In genomic region chr17:82299452-82299851, GRCh38 we compare ENCODE assay signal across 14 cellular contexts. TPM values are rescaled to one million over a fixed set of nuclear protein-coding genes. Genes with fewer than 3 reads are reported as not detected.
DNase-seq lines count a peak whose midpoint lies in the region; ATAC-seq, FAIRE-seq and TF ChIP-seq lines count a peak whose summit lies in the region.
"Had no signal": no experiment of that assay in that cellular context is flagged by ENCODE, and none has a peak within 500 bp of the region (broad histone marks: within the 10 kb centered on the region; RNA-seq: fewer than 3 reads in every experiment).

No MANE protein-coding gene starts in this region.

- H3K36me3 ChIP-seq in endothelial cell of umbilical vein (ENCODE audit: control insufficient read depth in 2 of 2, extremely low read depth in 1 of 2, insufficient read depth in 2 of 2, low read length in 2 of 2) = no peaks in the 10 kb centered on the region
- H3K36me3 ChIP-seq: lower lobe of right lung had no signal

- no peak overlapping the region for H3K9ac ChIP-seq in endothelial cell of umbilical vein (replicated peaks; ENCODE audit: extremely low read depth, insufficient read depth, low read length)

- no peaks in the 10 kb centered on the region for H3K9me3 ChIP-seq in endothelial cell of umbilical vein (replicated peaks; ENCODE audit: control insufficient read depth, insufficient read depth, low read length)
- H3K9me3 ChIP-seq: lower lobe of right lung had no signal

- H4K20me1 ChIP-seq in endothelial cell of umbilical vein (replicated peaks; ENCODE audit: control insufficient read depth, extremely low read depth, insufficient read depth, low read length) = no peaks in the 10 kb centered on the region

- H3K27ac ChIP-seq in endothelial cell of umbilical vein (ENCODE audit: insufficient read depth, low read depth, low read length) = no peak overlapping the region

- no peak for TF ChIP-seq POLR2A in endothelial cell of umbilical vein (IDR thresholded peaks at IDR 0.05; ENCODE audit: low read depth, low read length)

- POLR2A ChIA-PET in WTC11 (lab: Charles Lee) (no interaction called here), endothelial cell of umbilical vein (lab: Charles Lee) (no interaction called here)

- peaks cover 4% of the 10 kb centered on the region; the same call in 1 of the 2 replicates for H3K27me3 Mint-ChIP-seq in WTC11 (ENCODE audit: low read depth)

- ATAC-seq in WTC11 (peak; percentile 65), HG03469 (IDR thresholded peaks at IDR 0.05; ENCODE audit: unreplicated experiment) (no peak), GM18870 (IDR thresholded peaks at IDR 0.05; ENCODE audit: unreplicated experiment) (no peak)
- ATAC-seq in stimulated activated effector memory CD8-positive, alpha-beta T cell treated with anti-CD3 and anti-CD28 coated beads, Interleukin-12 subunit alpha, Interleukin-12 subunit beta, amount 100 ng/mL, for 72 hours = no peak
- ATAC-seq: lower lobe of right lung had no signal

- H3K4me2 ChIP-seq in endothelial cell of umbilical vein (ENCODE audit: insufficient read depth, low read length) = no peak overlapping the region

- BruUV-seq in endothelial cell of umbilical vein (replicated peaks; lab: Mats Ljungman, UMichigan) = no TSS peak

- peaks cover 31% of the 10 kb centered on the region for H3K4me1 ChIP-seq in endothelial cell of umbilical vein (ENCODE audit: control insufficient read depth, extremely low read depth, insufficient read depth, low read length)

- no peak overlapping the region for H2AFZ ChIP-seq in endothelial cell of umbilical vein (ENCODE audit: low read depth, low read length)

- H3K4me3 Mint-ChIP-seq in WTC11 = no peak overlapping the region
- peak overlapping the region; percentile 93 for H3K4me3 Mint-ChIP-seq in stimulated activated effector memory CD8-positive, alpha-beta T cell treated with anti-CD3 and anti-CD28 coated beads, Interleukin-12 subunit alpha, Interleukin-12 subunit beta, amount 100 ng/mL, for 72 hours

- CTCF ChIA-PET in WTC11 (lab: Charles Lee) (interaction anchor here (1.0 to 2.4 kb wide), 4 partner anchors 21 to 63 kb away, joined by 5 to 7 read pairs (median 6); partner anchors contain the start of gene SECTM1), endothelial cell of umbilical vein (lab: Charles Lee) (interaction anchor here (1.3 to 4.4 kb wide), 5 partner anchors 13 to 269 kb away, joined by 4 to 26 read pairs (median 10); partner anchors contain the start of gene SECTM1)

- peaks cover 9% of the 10 kb centered on the region for H3K4me1 Mint-ChIP-seq in WTC11
- peaks cover 88% of the 10 kb centered on the region for H3K4me1 Mint-ChIP-seq in stimulated activated effector memory CD8-positive, alpha-beta T cell treated with anti-CD3 and anti-CD28 coated beads, Interleukin-12 subunit alpha, Interleukin-12 subunit beta, amount 100 ng/mL, for 72 hours

- TF ChIP-seq CTCF in WTC11 (IDR thresholded peaks at IDR 0.05) = no peak
- TF ChIP-seq CTCF in endothelial cell of umbilical vein (IDR thresholded peaks at IDR 0.05; ENCODE audit: extremely low read depth in 1 of 2, insufficient read depth in 1 of 2, low read depth in 1 of 2, low read length in 2 of 2) = no peak

- dilution Hi-C loops in endothelial cell of umbilical vein (cut with MboI; ENCODE audit: extremely low pct_ligation_motif_present, low sequenced_read_pairs) = no loop called here

- H3K36me3 Mint-ChIP-seq in WTC11 = no peaks in the 10 kb centered on the region
- peaks cover 27% of the 10 kb centered on the region for H3K36me3 Mint-ChIP-seq in stimulated activated effector memory CD8-positive, alpha-beta T cell treated with anti-CD3 and anti-CD28 coated beads, Interleukin-12 subunit alpha, Interleukin-12 subunit beta, amount 100 ng/mL, for 72 hours

- H3K27me3 ChIP-seq in endothelial cell of umbilical vein (ENCODE audit: control insufficient read depth in 2 of 2, insufficient read depth in 2 of 2, low read length in 2 of 2) = no peaks in the 10 kb centered on the region

- H3K79me2 ChIP-seq in endothelial cell of umbilical vein (ENCODE audit: control insufficient read depth, insufficient read depth, low read length) = no peaks in the 10 kb centered on the region

- no peaks in the 10 kb centered on the region for H3K9me1 ChIP-seq in endothelial cell of umbilical vein (replicated peaks; ENCODE audit: control insufficient read depth, extremely low read depth, insufficient read depth, low read length)

- H3K9me3 Mint-ChIP-seq in WTC11 = no peaks in the 10 kb centered on the region
- no peaks in the 10 kb centered on the region for H3K9me3 Mint-ChIP-seq in stimulated activated effector memory CD8-positive, alpha-beta T cell treated with anti-CD3 and anti-CD28 coated beads, Interleukin-12 subunit alpha, Interleukin-12 subunit beta, amount 100 ng/mL, for 72 hours

- intact Hi-C loops in endothelial cell of umbilical vein (cut with micrococcal nuclease) = loop anchor here (2.0 to 5.0 kb wide), 3 partner anchors 38 to 118 kb away; partner anchors contain the start of genes HEXD and OGFOD3

- DNase-seq in activated CD4-positive, alpha-beta T cell treated with anti-CD3 and anti-CD28 coated beads for 4 hours = peak; percentile 39 to 40
- DNase-seq in activated CD4-positive, alpha-beta T cell treated with anti-CD3 and anti-CD28 coated beads for 1 hour = no peak
- DNase-seq in WTC11 (ENCODE audit: low spot score) = no peak
- no peak for DNase-seq in endothelial cell of umbilical vein (ENCODE audit: low read depth, low spot score)
- DNase-seq in stimulated activated effector memory CD8-positive, alpha-beta T cell treated with anti-CD3 and anti-CD28 coated beads, Interleukin-12 subunit alpha, Interleukin-12 subunit beta, amount 100 ng/mL, for 72 hours (ENCODE audit: low spot score in 2 of 2) = no peak
- DNase-seq in NCI-H1092 (lab: John Stamatoyannopoulos, UW) = no peak
- DNase-seq: ACHN, activated gamma-delta T cell, lower lobe of right lung, NCI-H2107, T-helper 9 cell had no signal

- H3K4me3 ChIP-seq in endothelial cell of umbilical vein (replicated peaks in 1 of 3; ENCODE audit: insufficient read depth in 1 of 3, low read depth in 1 of 3, low read length in 3 of 3) = no peak overlapping the region
- H3K4me3 ChIP-seq: coronary artery, lower lobe of right lung had no signal

- FAIRE-seq in endothelial cell of umbilical vein (lab: Jason Lieb, UNC) = peak; percentile 38

- H3K27ac Mint-ChIP-seq in WTC11 = no peak overlapping the region
- peak overlapping the region; percentile 100 for H3K27ac Mint-ChIP-seq in stimulated activated effector memory CD8-positive, alpha-beta T cell treated with anti-CD3 and anti-CD28 coated beads, Interleukin-12 subunit alpha, Interleukin-12 subunit beta, amount 100 ng/mL, for 72 hours

TF ChIP-seq in WTC11, 78 proteins besides CTCF, POLR2A, EP300 and RAD21:
- TF ChIP-seq ZNF138 (CRISPR knock-in tag; conservative IDR thresholded peaks at IDR 0.05) = no peak

TF ChIP-seq in endothelial cell of umbilical vein, 7 proteins besides CTCF, POLR2A, EP300 and RAD21 (continues in another document):
- no peak for TF ChIP-seq MYC (IDR thresholded peaks at IDR 0.05; ENCODE audit: low read depth, low read length)
- no peak for TF ChIP-seq MAX (IDR thresholded peaks at IDR 0.05; ENCODE audit: insufficient read depth, insufficient read length)

RNA-seq across cellular contexts. Expression of gene CD7, which starts 18.0 kb away (rescaled TPM):
- total RNA-seq in WTC11 (2021) (0.74 to 1.3 TPM (median 0.92 TPM) in 3 replicates), endothelial cell of umbilical vein (not detected in 2 replicates)
- not detected in 2 replicates for polyA plus RNA-seq in endothelial cell of umbilical vein
- not detected in 2 replicates for polyA plus RNA-seq in endothelial cell of umbilical vein (2011; cell fraction: cytosol; rRNA removed)
- not detected in 2 replicates for polyA plus RNA-seq in endothelial cell of umbilical vein (2011; cell fraction: nucleus; rRNA removed)
- not detected in 2 replicates for polyA plus RNA-seq in endothelial cell of umbilical vein (2012)
- polyA minus RNA-seq in endothelial cell of umbilical vein = not detected in 2 replicates
- polyA minus RNA-seq in endothelial cell of umbilical vein (2011; cell fraction: cytosol; rRNA and poly(A)+ RNA removed) = not detected
- not detected in 2 replicates for polyA minus RNA-seq in endothelial cell of umbilical vein (2011; cell fraction: nucleus; rRNA and poly(A)+ RNA removed)

RNA-seq across cellular contexts. Expression of gene CSNK1D, which starts 26.0 kb away (rescaled TPM):
- 101 to 111 TPM (median 107 TPM) in 3 replicates for total RNA-seq in WTC11 (2021)
- total RNA-seq in endothelial cell of umbilical vein = 143 and 155 TPM in 2 replicates
- 123 and 127 TPM in 2 replicates for polyA plus RNA-seq in endothelial cell of umbilical vein
- polyA plus RNA-seq in endothelial cell of umbilical vein (2011; cell fraction: cytosol; rRNA removed) = 137 and 147 TPM in 2 replicates
- 510 and 541 TPM in 2 replicates for polyA plus RNA-seq in endothelial cell of umbilical vein (2011; cell fraction: nucleus; rRNA removed)
- polyA plus RNA-seq in endothelial cell of umbilical vein (2012) = 147 and 161 TPM in 2 replicates
- 108 and 121 TPM in 2 replicates for polyA minus RNA-seq in endothelial cell of umbilical vein
- 34.4 TPM for polyA minus RNA-seq in endothelial cell of umbilical vein (2011; cell fraction: cytosol; rRNA and poly(A)+ RNA removed)
- 96.1 and 97.5 TPM in 2 replicates for polyA minus RNA-seq in endothelial cell of umbilical vein (2011; cell fraction: nucleus; rRNA and poly(A)+ RNA removed)

RNA-seq across cellular contexts. Expression of gene SECTM1, which starts 34.1 kb away (rescaled TPM):
- total RNA-seq in WTC11 (2021) = 0.14 to 0.57 TPM (median 0.22 TPM) in 3 replicates
- total RNA-seq in endothelial cell of umbilical vein = 0.46 and 1.9 TPM in 2 replicates
- polyA plus RNA-seq in endothelial cell of umbilical vein = 1.3 and 2.3 TPM in 2 replicates
- 1.2 and 2.5 TPM in 2 replicates for polyA plus RNA-seq in endothelial cell of umbilical vein (2011; cell fraction: cytosol; rRNA removed)
- 1.2 TPM in 1 of 2 replicates, not detected in the other for polyA plus RNA-seq in endothelial cell of umbilical vein (2011; cell fraction: nucleus; rRNA removed)
- polyA plus RNA-seq in endothelial cell of umbilical vein (2012) = 1.9 and 3.2 TPM in 2 replicates
- 0.19 and 0.40 TPM in 2 replicates for polyA minus RNA-seq in endothelial cell of umbilical vein
- polyA minus RNA-seq in endothelial cell of umbilical vein (2011; cell fraction: cytosol; rRNA and poly(A)+ RNA removed) = 7.6 TPM
- 0.34 TPM in 1 of 2 replicates, not detected in the other for polyA minus RNA-seq in endothelial cell of umbilical vein (2011; cell fraction: nucleus; rRNA and poly(A)+ RNA removed)

RNA-seq across cellular contexts. Expression of gene TEX19, which starts 59.6 kb away (rescaled TPM):
- total RNA-seq in WTC11 (2021) (0.89 to 1.4 TPM (median 1.4 TPM) in 3 replicates), endothelial cell of umbilical vein (not detected in 2 replicates)
- 0.05 and 0.06 TPM in 2 replicates for polyA plus RNA-seq in endothelial cell of umbilical vein
- 0.05 and 0.10 TPM in 2 replicates for polyA plus RNA-seq in endothelial cell of umbilical vein (2011; cell fraction: cytosol; rRNA removed)
- polyA plus RNA-seq in endothelial cell of umbilical vein (2011; cell fraction: nucleus; rRNA removed) = not detected in 2 replicates
- polyA plus RNA-seq in endothelial cell of umbilical vein (2012) = not detected in 2 replicates
- 0.15 TPM in 1 of 2 replicates, not detected in the other for polyA minus RNA-seq in endothelial cell of umbilical vein
- polyA minus RNA-seq in endothelial cell of umbilical vein (2011; cell fraction: cytosol; rRNA and poly(A)+ RNA removed) = 0.82 TPM
- not detected in 2 replicates for polyA minus RNA-seq in endothelial cell of umbilical vein (2011; cell fraction: nucleus; rRNA and poly(A)+ RNA removed)
- total RNA-seq: lower lobe of right lung had no signal

Comparison
In these comparisons a context has a peak if more than half of its experiments do, and no peak if none do; other contexts are left out.
1. DNase-seq: peak in activated CD4-positive, alpha-beta T cell treated with anti-CD3 and anti-CD28 coated beads for 4 hours (2 of 2); none in activated CD4-positive, alpha-beta T cell treated with anti-CD3 and anti-CD28 coated beads for 1 hour (single experiment), WTC11 (single experiment), endothelial cell of umbilical vein (single experiment), stimulated activated effector memory CD8-positive, alpha-beta T cell treated with anti-CD3 and anti-CD28 coated beads, Interleukin-12 subunit alpha, Interleukin-12 subunit beta, amount 100 ng/mL, for 72 hours (0 of 2) and NCI-H1092 (single experiment).